ENCODE assay signal across 1 cellular context in genomic region chr5:76522103-76522942, GRCh38.
TF ChIP-seq lines count a peak whose summit lies in the region.

No MANE protein-coding gene starts in this region.

TF ChIP-seq in SK-N-SH, 30 proteins besides CTCF, POLR2A, EP300 and RAD21 (continued from another document):
- TF ChIP-seq SMC3 (IDR thresholded peaks at IDR 0.05; ENCODE audit: low read depth, low read length) = no peak
- TF ChIP-seq USF2 (IDR thresholded peaks at IDR 0.05; ENCODE audit: borderline replicate concordance, low read depth, low read length) = no peak
- TF ChIP-seq GATA2 (CRISPR knock-in tag; IDR thresholded peaks at IDR 0.05) = no peak
- no peak for TF ChIP-seq GABPA (IDR thresholded peaks at IDR 0.05; ENCODE audit: low read depth)
- TF ChIP-seq NRF1 (IDR thresholded peaks at IDR 0.05; ENCODE audit: low read depth, low read length) = no peak
- no peak for TF ChIP-seq FOXM1 (IDR thresholded peaks at IDR 0.05; ENCODE audit: low read depth)
- TF ChIP-seq TAF1 (IDR thresholded peaks at IDR 0.05; ENCODE audit: borderline replicate concordance, low read depth, low read length) = no peak
TF ChIP-seq in SK-N-SH: peak in this region for 0.
